In genomic region chr1:205593967-205594366, GRCh38 we compare ENCODE assay signal across 11 cellular contexts. TPM values are rescaled to one million over a fixed set of nuclear protein-coding genes. Genes with fewer than 3 reads are reported as not detected.
A peak's percentile ranks its signal among the peaks of the same experiment; 100 is the strongest.
DNase-seq lines count a peak whose midpoint lies in the region; ATAC-seq and TF ChIP-seq lines count a peak whose summit lies in the region.
"Had no signal": no experiment of that assay in that cellular context is flagged by ENCODE, and none has a peak within 500 bp of the region (broad histone marks: within the 10 kb centered on the region; RNA-seq: fewer than 3 reads in every experiment).

No MANE protein-coding gene starts in this region.

- no TSS peak for BruUV-seq in mammary epithelial cell (replicated peaks; lab: Mats Ljungman, UMichigan)

- in situ Hi-C loops in mammary epithelial cell (cut with MboI; ENCODE audit: low sequenced_read_pairs in 2 of 2): loop anchor here (5.0 to 10.0 kb wide), 4 partner anchors 38 to 121 kb away; partner anchors contain the start of gene ELK4 (in 1 of the 2)

- H3K4me3 Mint-ChIP-seq in activated CD4-positive, alpha-beta T cell treated with anti-CD3 and anti-CD28 coated beads, Interleukin-2, amount 10 ng/mL, durations not matched to agents 7 days and 5 days: peak overlapping the region; percentile 65
- no peak overlapping the region for H3K4me3 Mint-ChIP-seq in activated naive CD8-positive, alpha-beta T cell treated with anti-CD3 and anti-CD28 coated beads for 36 hours
- H3K4me3 Mint-ChIP-seq in neural progenitor cell: no peak overlapping the region

- H2AFZ ChIP-seq in neural progenitor cell (replicated peaks) (no peak overlapping the region), mammary epithelial cell (ENCODE audit: low read depth, low read length) (no peak overlapping the region)

- H3K27me3 ChIP-seq in neural progenitor cell: peaks cover 5% of the 10 kb centered on the region
- no peaks in the 10 kb centered on the region for H3K27me3 ChIP-seq in mammary epithelial cell (ENCODE audit: insufficient read depth, low read length)

- H3K36me3 Mint-ChIP-seq in activated CD4-positive, alpha-beta T cell treated with anti-CD3 and anti-CD28 coated beads, Interleukin-2, amount 10 ng/mL, durations not matched to agents 7 days and 5 days (ENCODE audit: low read depth): peaks cover 28% of the 10 kb centered on the region
- H3K36me3 Mint-ChIP-seq in activated naive CD8-positive, alpha-beta T cell treated with anti-CD3 and anti-CD28 coated beads for 36 hours: peaks cover 23% of the 10 kb centered on the region
- H3K36me3 Mint-ChIP-seq in neural progenitor cell: peaks cover 14% of the 10 kb centered on the region

- DNase-seq in activated CD4-positive, alpha-beta T cell treated with anti-CD3 and anti-CD28 coated beads, Interleukin-2, amount 10 ng/mL, durations not matched to agents 7 days and 5 days: no peak
- DNase-seq in activated CD4-positive, alpha-beta T cell treated with anti-CD3 and anti-CD28 coated beads for 1 hour: no peak
- DNase-seq in activated naive CD8-positive, alpha-beta T cell treated with anti-CD3 and anti-CD28 coated beads for 36 hours: no peak
- no peak for DNase-seq in neural progenitor cell (ENCODE audit: low spot score)
- DNase-seq in mammary epithelial cell: no peak
- no peak for DNase-seq in mucosa of descending colon
- no peak for DNase-seq in D341Med (ENCODE audit: low spot score)
- DNase-seq: NCI-H146 had no signal

- H3K4me1 ChIP-seq in neural progenitor cell (no peaks in the 10 kb centered on the region), mammary epithelial cell (ENCODE audit: insufficient read depth, low read length) (peaks cover 28% of the 10 kb centered on the region), mucosa of descending colon (ENCODE audit: low read depth) (peaks cover 22% of the 10 kb centered on the region)

- peaks cover 47% of the 10 kb centered on the region for H3K4me1 Mint-ChIP-seq in activated CD4-positive, alpha-beta T cell treated with anti-CD3 and anti-CD28 coated beads, Interleukin-2, amount 10 ng/mL, durations not matched to agents 7 days and 5 days
- peaks cover 28% of the 10 kb centered on the region for H3K4me1 Mint-ChIP-seq in activated naive CD8-positive, alpha-beta T cell treated with anti-CD3 and anti-CD28 coated beads for 36 hours
- H3K4me1 Mint-ChIP-seq in neural progenitor cell: peaks cover 8% of the 10 kb centered on the region

- TF ChIP-seq CTCF in neural progenitor cell (IDR thresholded peaks at IDR 0.05) (no peak), mammary epithelial cell (conservative IDR thresholded peaks at IDR 0.05 in 1 of 2, IDR thresholded peaks at IDR 0.05 in 1 of 2; ENCODE audit: extremely low read depth in 1 of 2, insufficient read depth in 1 of 2, low read depth in 1 of 2, low read length in 2 of 2) (no peak), mucosa of descending colon (IDR thresholded peaks at IDR 0.05) (no peak)

- no peaks in the 10 kb centered on the region for H3K27me3 Mint-ChIP-seq in activated CD4-positive, alpha-beta T cell treated with anti-CD3 and anti-CD28 coated beads, Interleukin-2, amount 10 ng/mL, durations not matched to agents 7 days and 5 days
- no peaks in the 10 kb centered on the region for H3K27me3 Mint-ChIP-seq in activated naive CD8-positive, alpha-beta T cell treated with anti-CD3 and anti-CD28 coated beads for 36 hours
- H3K27me3 Mint-ChIP-seq in neural progenitor cell (ENCODE audit: insufficient read depth, low read depth): peaks cover 8% of the 10 kb centered on the region

- H3K36me3 ChIP-seq in neural progenitor cell (no peaks in the 10 kb centered on the region), mammary epithelial cell (ENCODE audit: insufficient read depth, low read length) (no peaks in the 10 kb centered on the region), mucosa of descending colon (ENCODE audit: low read depth) (no peaks in the 10 kb centered on the region)

- peak overlapping the region; percentile 95 for H3K27ac Mint-ChIP-seq in activated CD4-positive, alpha-beta T cell treated with anti-CD3 and anti-CD28 coated beads, Interleukin-2, amount 10 ng/mL, durations not matched to agents 7 days and 5 days
- H3K27ac Mint-ChIP-seq in activated naive CD8-positive, alpha-beta T cell treated with anti-CD3 and anti-CD28 coated beads for 36 hours: peak overlapping the region; percentile 79
- H3K27ac Mint-ChIP-seq in neural progenitor cell: peak overlapping the region; percentile 63

- H3K79me2 ChIP-seq in neural progenitor cell (ENCODE audit: low read depth): no peaks in the 10 kb centered on the region
- H3K79me2 ChIP-seq in mammary epithelial cell (ENCODE audit: insufficient read depth, low read length): no peaks in the 10 kb centered on the region

- POLR2A ChIA-PET in activated CD4-positive, alpha-beta T cell treated with anti-CD3 and anti-CD28 coated beads, Interleukin-2, amount 10 ng/mL, durations not matched to agents 7 days and 5 days (lab: Charles Lee): no interaction called here

- intact Hi-C loops in mammary epithelial cell (cut with micrococcal nuclease): no loop called here
- intact Hi-C loops in mucosa of descending colon (cut with DNase I, micrococcal nuclease): loop anchor here in 1 of 2 donors (5.0 kb wide), 1 partner anchor 63 kb away; no protein-coding TSS in a partner anchor

- ATAC-seq in GM21786 (IDR thresholded peaks at IDR 0.05; ENCODE audit: unreplicated experiment): peak; percentile 3
- no peak for ATAC-seq in mucosa of descending colon
- ATAC-seq: K562, SK-N-SH treated with all-trans-retinoic acid at 6 μM for 48 hours had no signal

- H3F3A ChIP-seq in neural progenitor cell (ENCODE audit: low read depth): no peaks in the 10 kb centered on the region

- H3K4me2 ChIP-seq in neural progenitor cell (no peak overlapping the region), mammary epithelial cell (ENCODE audit: insufficient read depth, low read depth, low read length) (no peak overlapping the region)

- H4K20me1 ChIP-seq in neural progenitor cell (ENCODE audit: low read depth) (no peaks in the 10 kb centered on the region), mammary epithelial cell (ENCODE audit: insufficient read depth, low read length) (no peaks in the 10 kb centered on the region)

- CTCF ChIA-PET in activated CD4-positive, alpha-beta T cell treated with anti-CD3 and anti-CD28 coated beads, Interleukin-2, amount 10 ng/mL, durations not matched to agents 7 days and 5 days (lab: Charles Lee): interaction anchor here (0.7 to 9.7 kb wide), 4 partner anchors 37 to 256 kb away, joined by 3 to 185 read pairs (median 54); partner anchors contain the start of genes ELK4 and PM20D1
- CTCF ChIA-PET in mammary epithelial cell (lab: Charles Lee; ENCODE audit: low non-redundant PET): interaction anchor here (0.6 kb wide), 1 partner anchor 68 kb away, joined by 4 read pairs; no protein-coding TSS in a partner anchor

- H3K9ac ChIP-seq in neural progenitor cell: no peak overlapping the region
- no peak overlapping the region for H3K9ac ChIP-seq in mammary epithelial cell (ENCODE audit: insufficient read depth, low read length)

- WGBS in mammary epithelial cell (ENCODE audit: low coverage, missing lambda C conversion rate): 86% methylated on average over 5 of the region's 6 CpGs

- H3K9me3 ChIP-seq in neural progenitor cell (ENCODE audit: low read depth): no peaks in the 10 kb centered on the region
- H3K9me3 ChIP-seq in mammary epithelial cell (replicated peaks; ENCODE audit: insufficient read depth, low read length): no peaks in the 10 kb centered on the region
- H3K9me3 ChIP-seq in mucosa of descending colon: no peaks in the 10 kb centered on the region

- dilution Hi-C loops in mammary epithelial cell (cut with HindIII; ENCODE audit: low sequenced_read_pairs): no loop called here

- H3K27ac ChIP-seq in neural progenitor cell: no peak overlapping the region
- H3K27ac ChIP-seq in mammary epithelial cell (ENCODE audit: insufficient read depth, low read depth, low read length): no peak overlapping the region

- H3K9me3 Mint-ChIP-seq in activated CD4-positive, alpha-beta T cell treated with anti-CD3 and anti-CD28 coated beads, Interleukin-2, amount 10 ng/mL, durations not matched to agents 7 days and 5 days: no peaks in the 10 kb centered on the region
- H3K9me3 Mint-ChIP-seq in activated naive CD8-positive, alpha-beta T cell treated with anti-CD3 and anti-CD28 coated beads for 36 hours: no peaks in the 10 kb centered on the region
- no peaks in the 10 kb centered on the region for H3K9me3 Mint-ChIP-seq in neural progenitor cell

- H3K4me3 ChIP-seq in neural progenitor cell (no peak overlapping the region), mammary epithelial cell (replicated peaks in 1 of 3; ENCODE audit: insufficient read depth in 1 of 3, low read depth in 2 of 3, low read length in 3 of 3) (no peak overlapping the region), mucosa of descending colon (no peak overlapping the region)
- H3K4me3 ChIP-seq: K562 had no signal

RNA-seq across cellular contexts. Expression of gene ELK4, which starts 37.8 kb away (rescaled TPM):
- total RNA-seq in activated CD4-positive, alpha-beta T cell treated with anti-CD3 and anti-CD28 coated beads, Interleukin-2, amount 10 ng/mL, durations not matched to agents 7 days and 5 days: 100 to 1,000 TPM in 1 of 2 experiments, 10 to 100 TPM in 1; 99.4 to 103 TPM
- 10 to 100 TPM; 71.0 to 76.9 TPM for total RNA-seq in activated naive CD8-positive, alpha-beta T cell treated with anti-CD3 and anti-CD28 coated beads for 36 hours
- total RNA-seq in neural progenitor cell (ENCODE audit: low replicate concordance) (24.9 and 36.6 TPM in 2 replicates), mammary epithelial cell (10 to 100 TPM; 17.7 to 38.6 TPM), mucosa of descending colon (10 to 100 TPM; 43.1 to 60.6 (median 47.6) TPM)
- 4.9 TPM for polyA plus RNA-seq in mammary epithelial cell
- 37.7 TPM for polyA minus RNA-seq in mammary epithelial cell
